In the genomic region with DNA sequence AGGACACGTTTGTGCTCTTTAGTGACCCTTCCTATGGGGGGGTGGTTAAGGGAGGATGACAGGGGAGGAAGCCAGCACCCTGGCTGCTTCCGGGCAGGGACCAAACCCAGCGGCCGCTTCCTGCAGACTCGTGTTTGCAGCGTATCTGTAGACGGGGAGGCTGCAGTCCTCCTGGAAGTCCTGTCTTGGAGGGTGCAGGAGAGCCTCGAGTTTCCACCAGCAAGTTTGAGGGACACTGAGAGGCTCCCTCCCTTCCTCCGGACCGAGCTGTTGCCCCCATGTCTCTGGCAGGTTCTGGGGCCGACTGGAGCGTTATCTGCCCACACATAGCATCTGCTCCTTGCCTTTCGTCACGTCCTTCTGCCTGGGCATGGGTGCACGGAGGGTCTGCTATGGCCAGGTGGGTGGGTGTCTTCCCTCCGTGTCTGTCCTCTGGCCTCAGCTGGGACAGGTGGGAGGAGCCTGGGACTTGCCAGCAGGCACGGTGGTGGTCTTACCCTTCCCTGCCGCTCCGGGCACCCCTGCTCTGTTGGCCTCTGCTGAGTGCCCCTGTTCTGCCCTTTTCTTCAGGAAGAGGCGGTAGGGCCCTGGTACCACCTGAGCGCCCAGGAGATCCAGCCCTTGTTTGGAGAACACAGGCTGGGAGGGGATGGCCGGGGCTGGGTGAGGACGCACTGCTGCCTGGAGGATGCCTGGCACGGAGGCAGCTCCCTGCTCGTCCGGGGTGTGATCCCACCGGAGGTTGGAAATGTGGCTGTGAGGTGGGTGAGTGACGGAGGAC, we compare ENCODE assay signal across 12 cellular contexts. TPM values are rescaled to one million over a fixed set of nuclear protein-coding genes. Genes with fewer than 3 reads are reported as not detected.
"Had no signal": no experiment of that assay in that cellular context is flagged by ENCODE, and none has a peak within 500 bp of the region (broad histone marks: within the 10 kb centered on the region; RNA-seq: fewer than 3 reads in every experiment).

No MANE protein-coding gene starts in this region.

- H3K4me1 Mint-ChIP-seq: activated naive CD8-positive, alpha-beta T cell treated with anti-CD3 and anti-CD28 coated beads for 36 hours; endodermal cell; neural crest cell had no signal

- H3K36me3 ChIP-seq: breast epithelium had no signal

- H3K9me3 ChIP-seq: breast epithelium, gastroesophageal sphincter, thyroid gland had no signal

- H3K27me3 ChIP-seq: breast epithelium, gastroesophageal sphincter, thyroid gland had no signal

- H3K4me1 ChIP-seq: breast epithelium, thyroid gland had no signal

- H3K9me3 Mint-ChIP-seq: activated B cell treated with CpG ODN at 0.5 μM for 24 hours; activated naive CD8-positive, alpha-beta T cell treated with anti-CD3 and anti-CD28 coated beads for 36 hours; naive thymus-derived CD4-positive, alpha-beta T cell; neural crest cell; stimulated activated naive CD8-positive, alpha-beta T cell treated with anti-CD3 and anti-CD28 coated beads, Interleukin-15, Interleukin-2, amounts not matched to agents 100 ng/mL and 50 ng/mL, for 24 hours had no signal

- H3K4me3 Mint-ChIP-seq: activated B cell treated with CpG ODN at 0.5 μM for 24 hours; activated naive CD8-positive, alpha-beta T cell treated with anti-CD3 and anti-CD28 coated beads for 36 hours; endodermal cell; naive thymus-derived CD4-positive, alpha-beta T cell; neural crest cell; stimulated activated naive CD8-positive, alpha-beta T cell treated with anti-CD3 and anti-CD28 coated beads, Interleukin-15, Interleukin-2, amounts not matched to agents 100 ng/mL and 50 ng/mL, for 24 hours had no signal

- H3K27ac Mint-ChIP-seq: activated B cell treated with CpG ODN at 0.5 μM for 24 hours; activated naive CD8-positive, alpha-beta T cell treated with anti-CD3 and anti-CD28 coated beads for 36 hours; endodermal cell; naive thymus-derived CD4-positive, alpha-beta T cell; stimulated activated naive CD8-positive, alpha-beta T cell treated with anti-CD3 and anti-CD28 coated beads, Interleukin-15, Interleukin-2, amounts not matched to agents 100 ng/mL and 50 ng/mL, for 24 hours had no signal

- H3K4me3 ChIP-seq: breast epithelium, coronary artery, gastroesophageal sphincter, thyroid gland had no signal

- ATAC-seq: gastroesophageal sphincter had no signal

- H3K27me3 Mint-ChIP-seq: activated B cell treated with CpG ODN at 0.5 μM for 24 hours; activated naive CD8-positive, alpha-beta T cell treated with anti-CD3 and anti-CD28 coated beads for 36 hours; naive thymus-derived CD4-positive, alpha-beta T cell; stimulated activated naive CD8-positive, alpha-beta T cell treated with anti-CD3 and anti-CD28 coated beads, Interleukin-15, Interleukin-2, amounts not matched to agents 100 ng/mL and 50 ng/mL, for 24 hours had no signal

- H3K27ac ChIP-seq: breast epithelium, coronary artery, epithelial cell of prostate, gastroesophageal sphincter, thyroid gland had no signal

RNA-seq across cellular contexts. Expression of gene C1QTNF1, which starts 59.4 kb away (rescaled TPM):
- total RNA-seq: activated B cell treated with CpG ODN at 0.5 μM for 24 hours; T-helper 2 cell treated with Interferon-gamma antibody and Interleukin-4, amounts not matched to agents 100 ng/mL and 5 ng/mL, for 36 hours had no signal
- polyA plus RNA-seq: naive thymus-derived CD4-positive, alpha-beta T cell had no signal
